Comparison of ENCODE assay signal across 20 cellular contexts in genomic region chr2:134174711-134175110, GRCh38.
DNase-seq lines count a peak whose midpoint lies in the region; ATAC-seq and TF ChIP-seq lines count a peak whose summit lies in the region.
"Had no signal": no experiment of that assay in that cellular context is flagged by ENCODE, and none has a peak within 500 bp of the region (broad histone marks: within the 10 kb centered on the region; RNA-seq: fewer than 3 reads in every experiment).

No MANE protein-coding gene starts in this region.

- H3K4me3 ChIP-seq in CD8-positive, alpha-beta T cell (ENCODE audit: low read depth, low read length), result no peak overlapping the region
- H3K4me3 ChIP-seq in left ventricle myocardium inferior (no peak overlapping the region), foreskin fibroblast (ENCODE audit: low read depth in 1 of 2, low read length in 2 of 2) (no peak overlapping the region)
- H3K4me3 ChIP-seq in naive thymus-derived CD4-positive, alpha-beta T cell (ENCODE audit: low read length), result no peak overlapping the region
- H3K4me3 ChIP-seq: HAP-1 had no signal

- POLR2A ChIA-PET in CD8-positive, alpha-beta T cell (lab: Charles Lee), result no interaction called here
- POLR2A ChIA-PET in naive thymus-derived CD4-positive, alpha-beta T cell (lab: Charles Lee), result no interaction called here
- POLR2A ChIA-PET in activated CD4-positive, alpha-beta T cell treated with anti-CD3 and anti-CD28 coated beads for 36 hours (lab: Charles Lee), result no interaction called here

- no peak for DNase-seq in CD8-positive, alpha-beta T cell
- DNase-seq in left ventricle myocardium inferior, result peak; percentile 29
- no peak for DNase-seq in naive thymus-derived CD4-positive, alpha-beta T cell
- DNase-seq in foreskin fibroblast, result no peak
- no peak for DNase-seq in GM10266 (ENCODE audit: extremely low spot score)
- DNase-seq in activated CD4-positive, alpha-beta T cell treated with anti-CD3 and anti-CD28 coated beads for 36 hours, result no peak
- DNase-seq: Calu3, DMS53, KG1, NCI-H1436, NCI-H2029 treated with DMSO at 0.1 percent for 48 hours, NCI-H2171 treated with DMSO at 0.1 percent for 48 hours, NCI-H510A, SHP77, SK-N-SH had no signal

- H3K9me3 Mint-ChIP-seq in CD8-positive, alpha-beta T cell, result no peaks in the 10 kb centered on the region
- no peaks in the 10 kb centered on the region for H3K9me3 Mint-ChIP-seq in activated T-helper 17 cell treated with anti-CD3 and anti-CD28 coated beads, Interleukin-2, amount 50 U/mL, for 72 hours
- no peaks in the 10 kb centered on the region for H3K9me3 Mint-ChIP-seq in naive thymus-derived CD4-positive, alpha-beta T cell
- no peaks in the 10 kb centered on the region for H3K9me3 Mint-ChIP-seq in activated CD4-positive, alpha-beta T cell treated with anti-CD3 and anti-CD28 coated beads for 36 hours (ENCODE audit: low read depth)

- H3K4me1 ChIP-seq in CD8-positive, alpha-beta T cell (ENCODE audit: insufficient read depth, low read length), result peaks cover 33% of the 10 kb centered on the region
- H3K4me1 ChIP-seq in left ventricle myocardium inferior, result peaks cover 100% of the 10 kb centered on the region
- H3K4me1 ChIP-seq in naive thymus-derived CD4-positive, alpha-beta T cell (ENCODE audit: control insufficient read depth in 2 of 2, insufficient read depth in 2 of 2, low read length in 2 of 2), result peaks cover 0 to 23% of the 10 kb centered on the region in 2 donors

- no peak overlapping the region for H3K27ac ChIP-seq in CD8-positive, alpha-beta T cell (ENCODE audit: low read depth, low read length)
- H3K27ac ChIP-seq in left ventricle myocardium inferior (replicated peaks), result peak overlapping the region; percentile 82
- H3K27ac ChIP-seq in naive thymus-derived CD4-positive, alpha-beta T cell (ENCODE audit: low read depth, low read length), result no peak overlapping the region
- H3K27ac ChIP-seq: C4-2B had no signal

- H3K27ac Mint-ChIP-seq in CD8-positive, alpha-beta T cell, result peak overlapping the region; percentile 20
- H3K27ac Mint-ChIP-seq in activated T-helper 17 cell treated with anti-CD3 and anti-CD28 coated beads, Interleukin-2, amount 50 U/mL, for 72 hours, result peak overlapping the region; percentile 65
- H3K27ac Mint-ChIP-seq in naive thymus-derived CD4-positive, alpha-beta T cell, result peak overlapping the region in 6 of 9 donors; percentile 54 to 89 (median 81)
- no peak overlapping the region for H3K27ac Mint-ChIP-seq in activated CD4-positive, alpha-beta T cell treated with anti-CD3 and anti-CD28 coated beads for 36 hours

- H3K4me1 Mint-ChIP-seq in CD8-positive, alpha-beta T cell (ENCODE audit: low read depth), result peaks cover 75% of the 10 kb centered on the region
- H3K4me1 Mint-ChIP-seq in activated T-helper 17 cell treated with anti-CD3 and anti-CD28 coated beads, Interleukin-2, amount 50 U/mL, for 72 hours, result peaks cover 80% of the 10 kb centered on the region
- peaks cover 18 to 89% (median 82%) of the 10 kb centered on the region in 7 donors for H3K4me1 Mint-ChIP-seq in naive thymus-derived CD4-positive, alpha-beta T cell
- peaks cover 73% of the 10 kb centered on the region for H3K4me1 Mint-ChIP-seq in activated CD4-positive, alpha-beta T cell treated with anti-CD3 and anti-CD28 coated beads for 36 hours

- no peaks in the 10 kb centered on the region for H3K9me3 ChIP-seq in CD8-positive, alpha-beta T cell (ENCODE audit: low read length)
- H3K9me3 ChIP-seq in left ventricle myocardium inferior (replicated peaks), result no peaks in the 10 kb centered on the region
- no peaks in the 10 kb centered on the region for H3K9me3 ChIP-seq in naive thymus-derived CD4-positive, alpha-beta T cell (ENCODE audit: control insufficient read depth in 2 of 3, low read length in 3 of 3)
- H3K9me3 ChIP-seq: HAP-1, SK-N-SH had no signal

- H3K4me3 Mint-ChIP-seq in CD8-positive, alpha-beta T cell, result no peak overlapping the region
- peak overlapping the region; percentile 44 for H3K4me3 Mint-ChIP-seq in activated T-helper 17 cell treated with anti-CD3 and anti-CD28 coated beads, Interleukin-2, amount 50 U/mL, for 72 hours
- no peak overlapping the region for H3K4me3 Mint-ChIP-seq in naive thymus-derived CD4-positive, alpha-beta T cell
- H3K4me3 Mint-ChIP-seq in activated CD4-positive, alpha-beta T cell treated with anti-CD3 and anti-CD28 coated beads for 36 hours, result no peak overlapping the region

- no peaks in the 10 kb centered on the region for H3K27me3 Mint-ChIP-seq in CD8-positive, alpha-beta T cell (ENCODE audit: low read depth)
- H3K27me3 Mint-ChIP-seq in activated T-helper 17 cell treated with anti-CD3 and anti-CD28 coated beads, Interleukin-2, amount 50 U/mL, for 72 hours, result no peaks in the 10 kb centered on the region
- H3K27me3 Mint-ChIP-seq in naive thymus-derived CD4-positive, alpha-beta T cell, result no peaks in the 10 kb centered on the region
- no peaks in the 10 kb centered on the region for H3K27me3 Mint-ChIP-seq in activated CD4-positive, alpha-beta T cell treated with anti-CD3 and anti-CD28 coated beads for 36 hours

- peaks cover 6% of the 10 kb centered on the region for H3K36me3 Mint-ChIP-seq in CD8-positive, alpha-beta T cell
- peaks cover 21% of the 10 kb centered on the region for H3K36me3 Mint-ChIP-seq in activated T-helper 17 cell treated with anti-CD3 and anti-CD28 coated beads, Interleukin-2, amount 50 U/mL, for 72 hours (ENCODE audit: low read depth)
- peaks cover 0 to 4% (median 0%) of the 10 kb centered on the region in 5 donors for H3K36me3 Mint-ChIP-seq in naive thymus-derived CD4-positive, alpha-beta T cell
- H3K36me3 Mint-ChIP-seq in activated CD4-positive, alpha-beta T cell treated with anti-CD3 and anti-CD28 coated beads for 36 hours (ENCODE audit: low read depth), result peaks cover 4% of the 10 kb centered on the region

- CTCF ChIA-PET in CD8-positive, alpha-beta T cell (lab: Charles Lee), result no interaction called here
- CTCF ChIA-PET in naive thymus-derived CD4-positive, alpha-beta T cell (lab: Charles Lee), result no interaction called here
- CTCF ChIA-PET in activated CD4-positive, alpha-beta T cell treated with anti-CD3 and anti-CD28 coated beads for 36 hours (lab: Charles Lee), result interaction anchor here (2.0 kb wide), 1 partner anchor 31 kb away, joined by 5 read pairs; no protein-coding TSS in a partner anchor

- ATAC-seq in CD8-positive, alpha-beta T cell, result no peak
- ATAC-seq in activated T-helper 17 cell treated with anti-CD3 and anti-CD28 coated beads, Interleukin-2, amount 50 U/mL, for 72 hours (replicated peaks), result no peak
- ATAC-seq in naive thymus-derived CD4-positive, alpha-beta T cell, result no peak
- no peak for ATAC-seq in HG03520 (IDR thresholded peaks at IDR 0.05; ENCODE audit: unreplicated experiment)
- no peak for ATAC-seq in activated CD4-positive, alpha-beta T cell treated with anti-CD3 and anti-CD28 coated beads for 36 hours
- ATAC-seq: HepG2 had no signal

- no peak for TF ChIP-seq CTCF in CD8-positive, alpha-beta T cell (IDR thresholded peaks at IDR 0.05)
- TF ChIP-seq CTCF in left ventricle myocardium inferior (IDR thresholded peaks at IDR 0.05; ENCODE audit: borderline replicate concordance), result no peak
- no peak for TF ChIP-seq CTCF in foreskin fibroblast (IDR thresholded peaks at IDR 0.05; ENCODE audit: low read depth, low read length)
- TF ChIP-seq CTCF in GM10266 (IDR thresholded peaks at IDR 0.05; ENCODE audit: control insufficient read depth, insufficient read depth, low read depth, missing control alignments), result no peak

- H3K36me3 ChIP-seq in CD8-positive, alpha-beta T cell (ENCODE audit: insufficient read depth, low read length), result no peaks in the 10 kb centered on the region
- H3K36me3 ChIP-seq in left ventricle myocardium inferior, result no peaks in the 10 kb centered on the region
- no peaks in the 10 kb centered on the region for H3K36me3 ChIP-seq in naive thymus-derived CD4-positive, alpha-beta T cell (ENCODE audit: control insufficient read depth in 2 of 3, insufficient read depth in 3 of 3, low read length in 3 of 3)
- H3K36me3 ChIP-seq: HAP-1 had no signal

- H3K27me3 ChIP-seq in CD8-positive, alpha-beta T cell (ENCODE audit: insufficient read depth, low read length), result no peaks in the 10 kb centered on the region
- H3K27me3 ChIP-seq in left ventricle myocardium inferior (ENCODE audit: low read depth), result no peaks in the 10 kb centered on the region
- no peaks in the 10 kb centered on the region for H3K27me3 ChIP-seq in naive thymus-derived CD4-positive, alpha-beta T cell (ENCODE audit: control insufficient read depth in 2 of 2, insufficient read depth in 2 of 2, low read length in 2 of 2)

- intact Hi-C loops in CD8-positive, alpha-beta T cell (cut with DNase I, micrococcal nuclease), result loop anchor here in 1 of 2 experiments (5.0 kb wide), 1 partner anchor 33 kb away; no protein-coding TSS in a partner anchor
- intact Hi-C loops in left ventricle myocardium inferior (cut with micrococcal nuclease), result no loop called here
- intact Hi-C loops in naive thymus-derived CD4-positive, alpha-beta T cell (cut with micrococcal nuclease), result no loop called here
- intact Hi-C loops in activated CD4-positive, alpha-beta T cell treated with anti-CD3 and anti-CD28 coated beads for 36 hours (cut with DNase I, micrococcal nuclease), result no loop called here
